ENCODE assay signal across 18 cellular contexts in the genomic region with DNA sequence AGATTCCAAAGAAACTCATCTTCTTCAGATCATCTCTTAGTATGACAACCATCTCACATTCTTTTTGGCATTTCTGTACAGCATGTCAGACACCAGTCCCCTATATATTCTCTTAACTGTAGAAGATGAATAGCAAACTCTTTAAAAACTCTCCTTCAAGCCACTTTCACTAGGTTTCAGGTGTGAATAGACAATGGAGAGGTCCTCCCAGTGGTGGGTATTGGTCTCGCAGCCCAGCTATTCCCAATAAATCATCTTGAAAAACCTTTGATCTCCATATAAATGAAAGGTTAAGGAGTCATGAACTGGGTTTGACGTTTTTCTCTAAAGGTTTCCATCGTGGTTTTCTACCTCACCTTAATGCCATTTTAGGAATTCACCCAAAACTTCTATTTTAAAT.
A peak's percentile ranks its signal among the peaks of the same experiment; 100 is the strongest.
DNase-seq lines count a peak whose midpoint lies in the region; FAIRE-seq and TF ChIP-seq lines count a peak whose summit lies in the region.
"Had no signal": no experiment of that assay in that cellular context is flagged by ENCODE, and none has a peak within 500 bp of the region (broad histone marks: within the 10 kb centered on the region; RNA-seq: fewer than 3 reads in every experiment).

No MANE protein-coding gene starts in this region.

- no peaks in the 10 kb centered on the region for H4K20me1 ChIP-seq in endothelial cell of umbilical vein (replicated peaks; ENCODE audit: control insufficient read depth, extremely low read depth, insufficient read depth, low read length)

- H3K36me3 ChIP-seq in endothelial cell of umbilical vein (ENCODE audit: control insufficient read depth in 2 of 2, extremely low read depth in 1 of 2, insufficient read depth in 2 of 2, low read length in 2 of 2), result no peaks in the 10 kb centered on the region
- H3K36me3 ChIP-seq: left lung had no signal

- peak; percentile 11 for DNase-seq in G401 (ENCODE audit: low spot score)
- peak; percentile 58 for DNase-seq in OCI-M1 (lab: John Stamatoyannopoulos, UW)
- peak; percentile 21 for DNase-seq in endothelial cell of umbilical vein (ENCODE audit: low read depth, low spot score)
- DNase-seq in osteocyte (ENCODE audit: extremely low spot score, unreplicated experiment), result no peak
- no peak for DNase-seq in activated CD4-positive, alpha-beta T cell treated with anti-CD3 and anti-CD28 coated beads for 1 hour
- no peak for DNase-seq in OCI-M2 (lab: John Stamatoyannopoulos, UW; ENCODE audit: unreplicated experiment)
- no peak for DNase-seq in GF-D8 (lab: John Stamatoyannopoulos, UW)
- no peak for DNase-seq in NCI-H1105 treated with DMSO at 0.1 percent for 48 hours (lab: John Stamatoyannopoulos, UW)
- DNase-seq: activated CD4-positive, alpha-beta T cell treated with anti-CD3 and anti-CD28 coated beads for 36 hours; CD4-positive, alpha-beta T cell; hypothalamus; left lung; naive B cell; NCI-H2107; stimulated activated CD4-positive, alpha-beta T cell treated with anti-CD3 and anti-CD28 coated beads, Interleukin-1b, Interleukin-23, amount 100 ng/mL, for 48 hours; T-helper 17 cell had no signal

- dilution Hi-C loops in endothelial cell of umbilical vein (cut with MboI; ENCODE audit: extremely low pct_ligation_motif_present, low sequenced_read_pairs), result no loop called here

- no peak overlapping the region for H3K4me2 ChIP-seq in endothelial cell of umbilical vein (ENCODE audit: insufficient read depth, low read length)

- no peak overlapping the region for H3K27ac ChIP-seq in endothelial cell of umbilical vein (ENCODE audit: insufficient read depth, low read depth, low read length)
- H3K27ac ChIP-seq: left lung had no signal

- H3K9me3 Mint-ChIP-seq in osteocyte (ENCODE audit: unreplicated experiment), result peaks cover 6% of the 10 kb centered on the region
- H3K9me3 Mint-ChIP-seq: CD4-positive, alpha-beta T cell had no signal

- BruUV-seq in endothelial cell of umbilical vein (replicated peaks; lab: Mats Ljungman, UMichigan), result no TSS peak

- intact Hi-C loops in endothelial cell of umbilical vein (cut with micrococcal nuclease), result loop anchor here (10.0 kb wide), 1 partner anchor 419 kb away; no protein-coding TSS in a partner anchor

- no peak overlapping the region for H3K9ac ChIP-seq in endothelial cell of umbilical vein (replicated peaks; ENCODE audit: extremely low read depth, insufficient read depth, low read length)

- no peak overlapping the region for H3K4me3 ChIP-seq in endothelial cell of umbilical vein (replicated peaks in 1 of 3; ENCODE audit: insufficient read depth in 1 of 3, low read depth in 1 of 3, low read length in 3 of 3)
- H3K4me3 ChIP-seq: left lung had no signal

- CTCF ChIA-PET in endothelial cell of umbilical vein (lab: Charles Lee), result interaction anchor here (0.7 to 2.2 kb wide), 3 partner anchors 11 to 234 kb away, joined by 3 to 7 read pairs (median 5); no protein-coding TSS in a partner anchor

- no peaks in the 10 kb centered on the region for H3K79me2 ChIP-seq in endothelial cell of umbilical vein (ENCODE audit: control insufficient read depth, insufficient read depth, low read length)

- no peaks in the 10 kb centered on the region for H3K4me1 ChIP-seq in endothelial cell of umbilical vein (ENCODE audit: control insufficient read depth, extremely low read depth, insufficient read depth, low read length)
- H3K4me1 ChIP-seq: left lung had no signal

- POLR2A ChIA-PET in endothelial cell of umbilical vein (lab: Charles Lee), result no interaction called here

- no peak overlapping the region for H2AFZ ChIP-seq in endothelial cell of umbilical vein (ENCODE audit: low read depth, low read length)

- H3K27me3 ChIP-seq in endothelial cell of umbilical vein (ENCODE audit: control insufficient read depth in 2 of 2, insufficient read depth in 2 of 2, low read length in 2 of 2), result no peaks in the 10 kb centered on the region
- H3K27me3 ChIP-seq: left lung had no signal

- TF ChIP-seq CTCF in endothelial cell of umbilical vein (IDR thresholded peaks at IDR 0.05; ENCODE audit: extremely low read depth in 1 of 2, insufficient read depth in 1 of 2, low read depth in 1 of 2, low read length in 2 of 2) (peak; percentile 4 to 15), osteocyte (IDR thresholded peaks at IDR 0.05) (peak; percentile 23)

- no peaks in the 10 kb centered on the region for H3K9me3 ChIP-seq in endothelial cell of umbilical vein (replicated peaks; ENCODE audit: control insufficient read depth, insufficient read depth, low read length)
- H3K9me3 ChIP-seq: left lung had no signal

- no peak overlapping the region for H3K4me3 Mint-ChIP-seq in osteocyte (ENCODE audit: unreplicated experiment)
- H3K4me3 Mint-ChIP-seq: activated CD4-positive, alpha-beta T cell treated with anti-CD3 and anti-CD28 coated beads for 36 hours; activated naive CD8-positive, alpha-beta T cell; CD4-positive, alpha-beta T cell; naive B cell; T-helper 17 cell had no signal

- FAIRE-seq in endothelial cell of umbilical vein (lab: Jason Lieb, UNC), result no peak
- FAIRE-seq: G401.6 had no signal

- no peaks in the 10 kb centered on the region for H3K27me3 Mint-ChIP-seq in osteocyte (ENCODE audit: unreplicated experiment)
- H3K27me3 Mint-ChIP-seq: activated CD4-positive, alpha-beta T cell treated with anti-CD3 and anti-CD28 coated beads for 36 hours; CD4-positive, alpha-beta T cell had no signal

- no peak overlapping the region for H3K27ac Mint-ChIP-seq in osteocyte (ENCODE audit: unreplicated experiment)
- H3K27ac Mint-ChIP-seq: activated CD4-positive, alpha-beta T cell treated with anti-CD3 and anti-CD28 coated beads for 36 hours; activated naive CD8-positive, alpha-beta T cell; CD4-positive, alpha-beta T cell; T-helper 17 cell had no signal

- H3K4me1 Mint-ChIP-seq in osteocyte (ENCODE audit: unreplicated experiment), result peaks cover 6% of the 10 kb centered on the region
- H3K4me1 Mint-ChIP-seq: activated CD4-positive, alpha-beta T cell treated with anti-CD3 and anti-CD28 coated beads for 36 hours; naive B cell; T-helper 17 cell had no signal

- no peaks in the 10 kb centered on the region for H3K9me1 ChIP-seq in endothelial cell of umbilical vein (replicated peaks; ENCODE audit: control insufficient read depth, extremely low read depth, insufficient read depth, low read length)

- H3K36me3 Mint-ChIP-seq in osteocyte (ENCODE audit: unreplicated experiment), result no peaks in the 10 kb centered on the region
- H3K36me3 Mint-ChIP-seq: naive B cell had no signal

- no peak for TF ChIP-seq POLR2A in endothelial cell of umbilical vein (IDR thresholded peaks at IDR 0.05; ENCODE audit: low read depth, low read length)

- in situ Hi-C loops in G401 (cut with HindIII; ENCODE audit: low sequenced_read_pairs), result no loop called here

TF ChIP-seq in endothelial cell of umbilical vein, 7 proteins besides CTCF, POLR2A, EP300 and RAD21:
- TF ChIP-seq MYC (IDR thresholded peaks at IDR 0.05; ENCODE audit: low read depth, low read length) (no peak), EZH2 (IDR thresholded peaks at IDR 0.05; ENCODE audit: borderline replicate concordance, low read depth, low read length, severe bottlenecking) (no peak), POLR2AphosphoS5 (IDR thresholded peaks at IDR 0.05; ENCODE audit: insufficient read depth, low read depth, low read length) (no peak), FOS (IDR thresholded peaks at IDR 0.05; ENCODE audit: borderline replicate concordance, insufficient read depth, low read length) (no peak), JUN (IDR thresholded peaks at IDR 0.05; ENCODE audit: borderline replicate concordance, insufficient read depth, insufficient read length, low read depth) (no peak), GATA2 (IDR thresholded peaks at IDR 0.05; ENCODE audit: insufficient read depth, insufficient read length, low read depth, low read length) (no peak)
- TF ChIP-seq, protein P1, sequence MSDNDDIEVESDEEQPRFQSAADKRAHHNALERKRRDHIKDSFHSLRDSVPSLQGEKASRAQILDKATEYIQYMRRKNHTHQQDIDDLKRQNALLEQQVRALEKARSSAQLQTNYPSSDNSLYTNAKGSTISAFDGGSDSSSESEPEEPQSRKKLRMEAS (IDR thresholded peaks at IDR 0.05; ENCODE audit: insufficient read depth, insufficient read length), result no peak

Comparison
In these comparisons a context has a peak if more than half of its experiments do, and no peak if none do; other contexts are left out.
1. DNase-seq: peak in G401 (single experiment), OCI-M1 (single experiment) and endothelial cell of umbilical vein (single experiment); none in osteocyte (single experiment), activated CD4-positive, alpha-beta T cell treated with anti-CD3 and anti-CD28 coated beads for 1 hour (single experiment), OCI-M2 (single experiment), GF-D8 (single experiment) and NCI-H1105 treated with DMSO at 0.1 percent for 48 hours (single experiment).